ENCODE assay signal across 1 cellular context in genomic region chr14:93112891-93113677, GRCh38.
TF ChIP-seq lines count a peak whose summit lies in the region.

No MANE protein-coding gene starts in this region.

TF ChIP-seq in K562, 482 proteins besides CTCF, POLR2A, EP300 and RAD21 (continued from another document):
- TF ChIP-seq ZNF609 (CRISPR knock-in tag; IDR thresholded peaks at IDR 0.05; ENCODE audit: borderline replicate concordance): no peak
- no peak for TF ChIP-seq STAT5A (IDR thresholded peaks at IDR 0.05; ENCODE audit: borderline replicate concordance, low read length)
- no peak for TF ChIP-seq FOXA1 (IDR thresholded peaks at IDR 0.05; ENCODE audit: borderline replicate concordance)
- no peak for TF ChIP-seq ZBED1 (IDR thresholded peaks at IDR 0.05)
- TF ChIP-seq ZNF3 (CRISPR knock-in tag; IDR thresholded peaks at IDR 0.05): no peak
- TF ChIP-seq ZNF717 (CRISPR knock-in tag; IDR thresholded peaks at IDR 0.05): no peak
- TF ChIP-seq MGA (IDR thresholded peaks at IDR 0.05): peak; percentile 46; the same call in 1 of the 2 replicates
- no peak for TF ChIP-seq ZNF77 (CRISPR knock-in tag; IDR thresholded peaks at IDR 0.05)
- no peak for TF ChIP-seq YY1 (IDR thresholded peaks at IDR 0.05; ENCODE audit: borderline replicate concordance in 1 of 3, control insufficient read depth in 1 of 3, extremely low read depth in 1 of 3, insufficient read depth in 3 of 3, insufficient read length in 1 of 3, insufficient replicate concordance in 2 of 3, low read depth in 1 of 3, low read length in 2 of 3)
- TF ChIP-seq BHLHE40 (IDR thresholded peaks at IDR 0.05; ENCODE audit: low read length): no peak
- TF ChIP-seq ZNF408 (CRISPR knock-in tag; IDR thresholded peaks at IDR 0.05; ENCODE audit: low read depth): no peak
- no peak for TF ChIP-seq BRF2 (IDR thresholded peaks at IDR 0.05; ENCODE audit: borderline replicate concordance, insufficient read depth, insufficient read length)
- TF ChIP-seq ZBTB33 (CRISPR knock-in tag; IDR thresholded peaks at IDR 0.05): no peak
- TF ChIP-seq PHF20 (IDR thresholded peaks at IDR 0.05; ENCODE audit: partially characterized antibody): no peak
- TF ChIP-seq NFYB (IDR thresholded peaks at IDR 0.05; ENCODE audit: extremely low read depth, insufficient read length): no peak
- TF ChIP-seq CREB3L1 (IDR thresholded peaks at IDR 0.05; ENCODE audit: borderline replicate concordance, low read depth): no peak
- TF ChIP-seq CREB3 (tag; conservative IDR thresholded peaks at IDR 0.05; ENCODE audit: low read depth): no peak
- TF ChIP-seq CBX8 (IDR thresholded peaks at IDR 0.05; ENCODE audit: borderline replicate concordance, extremely low read depth, low read depth, low read length, poor library complexity, severe bottlenecking): no peak
- no peak for TF ChIP-seq ATF6 (CRISPR knock-in tag; IDR thresholded peaks at IDR 0.05)
- TF ChIP-seq CHD4 (IDR thresholded peaks at IDR 0.05; ENCODE audit: insufficient read depth, insufficient replicate concordance, low read depth, low read length, poor library complexity, severe bottlenecking): no peak
